Comparison of ENCODE assay signal across 13 cellular contexts in genomic region chr1:248886237-248886895, GRCh38. TPM values are rescaled to one million over a fixed set of nuclear protein-coding genes. Genes with fewer than 3 reads are reported as not detected.
DNase-seq lines count a peak whose midpoint lies in the region; ATAC-seq and TF ChIP-seq lines count a peak whose summit lies in the region.
"Had no signal": no experiment of that assay in that cellular context is flagged by ENCODE, and none has a peak within 500 bp of the region (broad histone marks: within the 10 kb centered on the region; RNA-seq: fewer than 3 reads in every experiment).

No MANE protein-coding gene starts in this region.

- H3K36me3 Mint-ChIP-seq in stimulated activated memory B cell treated with anti-CD40 and anti-IgM and Interleukin-4, amounts not matched to agents 10 μg/mL and 1 μg/mL and 100 μg/mL, for 72 hours: no peaks in the 10 kb centered on the region
- H3K36me3 Mint-ChIP-seq: activated naive CD8-positive, alpha-beta T cell treated with anti-CD3 and anti-CD28 coated beads for 36 hours; CD4-positive, CD25-positive, alpha-beta regulatory T cell had no signal

- no peaks in the 10 kb centered on the region for H3K9me3 ChIP-seq in SJCRH30 (replicated peaks)
- H3K9me3 ChIP-seq: heart left ventricle had no signal

- no peaks in the 10 kb centered on the region for H3K9me3 Mint-ChIP-seq in stimulated activated memory B cell treated with anti-CD40 and anti-IgM and Interleukin-4, amounts not matched to agents 10 μg/mL and 1 μg/mL and 100 μg/mL, for 72 hours
- H3K9me3 Mint-ChIP-seq: activated naive CD8-positive, alpha-beta T cell treated with anti-CD3 and anti-CD28 coated beads for 36 hours; CD4-positive, CD25-positive, alpha-beta regulatory T cell; central memory CD8-positive, alpha-beta T cell had no signal

- no peak for ATAC-seq in stimulated activated memory B cell treated with anti-CD40 and anti-IgM and Interleukin-4, amounts not matched to agents 10 μg/mL and 1 μg/mL and 100 μg/mL, for 72 hours
- ATAC-seq in GM19023 (IDR thresholded peaks at IDR 0.05; ENCODE audit: unreplicated experiment): no peak
- ATAC-seq in HG03039 (IDR thresholded peaks at IDR 0.05; ENCODE audit: unreplicated experiment): no peak
- ATAC-seq: heart left ventricle had no signal

- no peaks in the 10 kb centered on the region for H3K27me3 Mint-ChIP-seq in stimulated activated memory B cell treated with anti-CD40 and anti-IgM and Interleukin-4, amounts not matched to agents 10 μg/mL and 1 μg/mL and 100 μg/mL, for 72 hours
- H3K27me3 Mint-ChIP-seq: activated naive CD8-positive, alpha-beta T cell treated with anti-CD3 and anti-CD28 coated beads for 36 hours had no signal

- H3K27ac ChIP-seq in SJCRH30: no peak overlapping the region
- H3K27ac ChIP-seq: heart left ventricle had no signal

- peak overlapping the region; percentile 57 for H3K27ac Mint-ChIP-seq in stimulated activated memory B cell treated with anti-CD40 and anti-IgM and Interleukin-4, amounts not matched to agents 10 μg/mL and 1 μg/mL and 100 μg/mL, for 72 hours
- H3K27ac Mint-ChIP-seq: activated naive CD8-positive, alpha-beta T cell treated with anti-CD3 and anti-CD28 coated beads for 36 hours; CD4-positive, CD25-positive, alpha-beta regulatory T cell had no signal

- no peaks in the 10 kb centered on the region for H3K36me3 ChIP-seq in H7 (replicated peaks; ENCODE audit: control insufficient read depth, insufficient read depth, low read length)
- no peaks in the 10 kb centered on the region for H3K36me3 ChIP-seq in SJCRH30
- H3K36me3 ChIP-seq: heart left ventricle had no signal

- H3K4me3 ChIP-seq in H7 (ENCODE audit: insufficient read depth, low read depth, low read length): no peak overlapping the region
- no peak overlapping the region for H3K4me3 ChIP-seq in SJCRH30
- H3K4me3 ChIP-seq in fibroblast of villous mesenchyme (ENCODE audit: low read depth, low read length): no peak overlapping the region
- H3K4me3 ChIP-seq: heart left ventricle had no signal

- DNase-seq in H7 (peak; percentile 26), SJCRH30 (peak; percentile 46 to 62), fibroblast of villous mesenchyme (ENCODE audit: low read depth) (peak; percentile 22), NCI-H2081 treated with DMSO at 0.1 percent for 48 hours (lab: John Stamatoyannopoulos, UW) (no peak)
- DNase-seq: activated CD4-positive, alpha-beta T cell treated with anti-CD3 and anti-CD28 coated beads, Interleukin-2, amount 50 U/mL, for 1 hour; activated naive CD8-positive, alpha-beta T cell treated with anti-CD3 and anti-CD28 coated beads for 36 hours; CD4-positive, CD25-positive, alpha-beta regulatory T cell; heart left ventricle; SHP77 treated with DMSO at 0.1 percent for 48 hours had no signal

- H3K27me3 ChIP-seq in H7 (ENCODE audit: control insufficient read depth, insufficient read depth, low read length): no peaks in the 10 kb centered on the region
- H3K27me3 ChIP-seq in SJCRH30: no peaks in the 10 kb centered on the region

- no peak for TF ChIP-seq CTCF in fibroblast of villous mesenchyme (IDR thresholded peaks at IDR 0.05; ENCODE audit: insufficient read depth, low read depth, low read length)

- H3K4me1 Mint-ChIP-seq in stimulated activated memory B cell treated with anti-CD40 and anti-IgM and Interleukin-4, amounts not matched to agents 10 μg/mL and 1 μg/mL and 100 μg/mL, for 72 hours: peaks cover 14% of the 10 kb centered on the region
- H3K4me1 Mint-ChIP-seq: activated naive CD8-positive, alpha-beta T cell treated with anti-CD3 and anti-CD28 coated beads for 36 hours; central memory CD8-positive, alpha-beta T cell had no signal

- no peak overlapping the region for H3K4me3 Mint-ChIP-seq in stimulated activated memory B cell treated with anti-CD40 and anti-IgM and Interleukin-4, amounts not matched to agents 10 μg/mL and 1 μg/mL and 100 μg/mL, for 72 hours
- H3K4me3 Mint-ChIP-seq: activated naive CD8-positive, alpha-beta T cell treated with anti-CD3 and anti-CD28 coated beads for 36 hours; CD4-positive, CD25-positive, alpha-beta regulatory T cell; central memory CD8-positive, alpha-beta T cell had no signal

- peaks cover 16% of the 10 kb centered on the region for H3K4me1 ChIP-seq in SJCRH30

RNA-seq across cellular contexts. Expression of gene PGBD2, which starts 19.7 kb away (rescaled TPM):
- total RNA-seq in H7 (2014; rRNA removed; shearing (Covaris generic)): 3.4 and 3.6 TPM in 2 replicates
- 4.9 and 5.6 TPM in 2 replicates for total RNA-seq in SJCRH30 (2014; rRNA removed; shearing (Covaris generic))
- total RNA-seq in fibroblast of villous mesenchyme: 3.9 and 7.8 TPM in 2 replicates

RNA-seq across cellular contexts. Expression of gene ZNF692, which starts 27.5 kb away (rescaled TPM):
- total RNA-seq in H7 (2014; rRNA removed; shearing (Covaris generic)): 64.2 and 91.9 TPM in 2 replicates
- total RNA-seq in SJCRH30 (2014; rRNA removed; shearing (Covaris generic)): 17.2 and 26.4 TPM in 2 replicates
- 10.6 and 22.0 TPM in 2 replicates for total RNA-seq in fibroblast of villous mesenchyme

RNA-seq across cellular contexts. Expression of gene ZNF672, which starts 48.3 kb away (rescaled TPM):
- total RNA-seq in H7 (2014; rRNA removed; shearing (Covaris generic)): 56.0 and 59.5 TPM in 2 replicates
- total RNA-seq in SJCRH30 (2014; rRNA removed; shearing (Covaris generic)): 15.9 and 17.0 TPM in 2 replicates
- 17.7 and 19.4 TPM in 2 replicates for total RNA-seq in fibroblast of villous mesenchyme
